In genomic region chr12:22626429-22626828, GRCh38 we compare ENCODE assay signal across 8 cellular contexts. TPM values are rescaled to one million over a fixed set of nuclear protein-coding genes. Genes with fewer than 3 reads are reported as not detected.
DNase-seq lines count a peak whose midpoint lies in the region; ATAC-seq and TF ChIP-seq lines count a peak whose summit lies in the region.

No MANE protein-coding gene starts in this region.

- peaks cover 7% of the 10 kb centered on the region for H3K36me3 Mint-ChIP-seq in natural killer cell treated with Interleukin-12 subunit alpha and Interleukin-12 subunit beta and Interleukin-15 and Interleukin-18, amount 100 ng/mL, for 72 hours

- H3K27me3 Mint-ChIP-seq in natural killer cell treated with Interleukin-12 subunit alpha and Interleukin-12 subunit beta and Interleukin-15 and Interleukin-18, amount 100 ng/mL, for 72 hours = peaks cover 10 to 11% of the 10 kb centered on the region in 2 donors

- no peaks in the 10 kb centered on the region for H3K27me3 ChIP-seq in Peyer's patch
- H3K27me3 ChIP-seq in duodenal mucosa (ENCODE audit: control insufficient read depth in 1 of 2, insufficient read depth in 2 of 2, low read length in 2 of 2) = no peaks in the 10 kb centered on the region

- H3K4me1 ChIP-seq in Peyer's patch = peaks cover 0 to 23% (median 4%) of the 10 kb centered on the region in 4 donors
- H3K4me1 ChIP-seq in duodenal mucosa (ENCODE audit: control insufficient read depth in 1 of 2, insufficient read depth in 2 of 2, low read length in 2 of 2) = peaks cover 15 to 24% of the 10 kb centered on the region in 2 donors

- H3K27ac ChIP-seq in Peyer's patch (peak overlapping the region; percentile 96 to 99 (median 98)), duodenal mucosa (ENCODE audit: low read depth, low read length) (peak overlapping the region; percentile 94)

- H3K9me3 ChIP-seq in Peyer's patch (no peaks in the 10 kb centered on the region), duodenal mucosa (ENCODE audit: control insufficient read depth in 1 of 2, low read length in 2 of 2) (no peaks in the 10 kb centered on the region)

- H3K4me3 ChIP-seq in Peyer's patch = peak overlapping the region; percentile 75 to 95 (median 92)
- peak overlapping the region; percentile 96 to 98 for H3K4me3 ChIP-seq in duodenal mucosa (ENCODE audit: low read depth in 1 of 2, low read length in 2 of 2)

- TF ChIP-seq CTCF in Peyer's patch (IDR thresholded peaks at IDR 0.05) = no peak

- TF ChIP-seq POLR2A in Peyer's patch (IDR thresholded peaks at IDR 0.05) = no peak

- ATAC-seq in HG02678 (IDR thresholded peaks at IDR 0.05; ENCODE audit: unreplicated experiment) = peak; percentile 37
- peak in 1 of 2 donors; percentile 34 for ATAC-seq in natural killer cell treated with Interleukin-12 subunit alpha and Interleukin-12 subunit beta and Interleukin-15 and Interleukin-18, amount 100 ng/mL, for 72 hours
- no peak for ATAC-seq in GM18517 (IDR thresholded peaks at IDR 0.05; ENCODE audit: unreplicated experiment)

- H3K9ac ChIP-seq in duodenal mucosa (ENCODE audit: low read depth in 1 of 2, low read length in 2 of 2) = peak overlapping the region; percentile 100

- peak; percentile 32 for DNase-seq in activated naive CD4-positive, alpha-beta T cell treated with Interleukin-2 at 50 U/mL for 16 hours
- no peak for DNase-seq in activated naive CD4-positive, alpha-beta T cell (lab: John Stamatoyannopoulos, UW)
- no peak for DNase-seq in Peyer's patch
- DNase-seq in natural killer cell treated with Interleukin-12 subunit alpha and Interleukin-12 subunit beta and Interleukin-15 and Interleukin-18, amount 100 ng/mL, for 72 hours (ENCODE audit: low spot score) = no peak
- no peak for DNase-seq in cerebellum (ENCODE audit: low spot score)

- H3K36me3 ChIP-seq in Peyer's patch = no peaks in the 10 kb centered on the region
- H3K36me3 ChIP-seq in duodenal mucosa (ENCODE audit: control insufficient read depth in 1 of 2, insufficient read depth in 2 of 2, low read length in 2 of 2) = no peaks in the 10 kb centered on the region

- peaks cover 32 to 44% of the 10 kb centered on the region in 2 donors for H3K4me1 Mint-ChIP-seq in natural killer cell treated with Interleukin-12 subunit alpha and Interleukin-12 subunit beta and Interleukin-15 and Interleukin-18, amount 100 ng/mL, for 72 hours (ENCODE audit: low read depth in 2 of 2)

- peak overlapping the region; percentile 89 to 98 for H3K27ac Mint-ChIP-seq in natural killer cell treated with Interleukin-12 subunit alpha and Interleukin-12 subunit beta and Interleukin-15 and Interleukin-18, amount 100 ng/mL, for 72 hours

- H3K4me3 Mint-ChIP-seq in natural killer cell treated with Interleukin-12 subunit alpha and Interleukin-12 subunit beta and Interleukin-15 and Interleukin-18, amount 100 ng/mL, for 72 hours = peak overlapping the region; percentile 95

- no peaks in the 10 kb centered on the region for H3K9me3 Mint-ChIP-seq in natural killer cell treated with Interleukin-12 subunit alpha and Interleukin-12 subunit beta and Interleukin-15 and Interleukin-18, amount 100 ng/mL, for 72 hours

RNA-seq across cellular contexts. Expression of gene ETNK1, which starts 1.5 kb away (rescaled TPM):
- 10 to 100 TPM; 48.5 to 73.3 (median 58.4) TPM for total RNA-seq in Peyer's patch
- 100 to 1,000 TPM in 1 of 2 donors, 10 to 100 TPM in 1; 96.3 to 101 TPM for total RNA-seq in natural killer cell treated with Interleukin-12 subunit alpha and Interleukin-12 subunit beta and Interleukin-15 and Interleukin-18, amount 100 ng/mL, for 72 hours
- total RNA-seq in cerebellum = 95.5 TPM
